Comparison of ENCODE assay signal across 6 cellular contexts in the genomic region with DNA sequence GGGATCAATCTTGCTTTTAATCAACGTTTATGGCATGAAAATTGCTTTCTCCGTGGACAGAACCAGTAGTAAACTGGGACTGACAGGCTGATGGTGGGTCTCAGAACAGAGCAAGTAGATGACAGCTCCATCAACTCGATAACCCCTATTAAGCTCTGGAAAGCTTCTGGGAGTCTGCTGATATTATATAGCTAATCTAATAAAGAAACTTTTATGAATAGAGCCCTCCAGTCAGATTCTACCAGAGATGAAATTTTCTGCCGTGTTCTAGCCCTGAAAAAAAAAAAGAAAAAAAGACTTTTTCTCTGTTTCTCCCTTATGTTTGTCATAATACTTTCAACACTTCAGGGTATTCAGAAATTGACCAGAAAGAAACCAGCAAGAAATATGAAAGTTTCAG.
"Had no signal": no experiment of that assay in that cellular context is flagged by ENCODE, and none has a peak within 500 bp of the region (broad histone marks: within the 10 kb centered on the region; RNA-seq: fewer than 3 reads in every experiment).

No MANE protein-coding gene starts in this region.

- ATAC-seq: GM23338, HepG2 had no signal

- H3K4me3 ChIP-seq: GM23338 had no signal

- DNase-seq: H9, HCEC 1CT, KBM-7 had no signal

- H3K27ac ChIP-seq: HL-60 had no signal
